7 cellular contexts compared by ENCODE assay signal in the genomic region with DNA sequence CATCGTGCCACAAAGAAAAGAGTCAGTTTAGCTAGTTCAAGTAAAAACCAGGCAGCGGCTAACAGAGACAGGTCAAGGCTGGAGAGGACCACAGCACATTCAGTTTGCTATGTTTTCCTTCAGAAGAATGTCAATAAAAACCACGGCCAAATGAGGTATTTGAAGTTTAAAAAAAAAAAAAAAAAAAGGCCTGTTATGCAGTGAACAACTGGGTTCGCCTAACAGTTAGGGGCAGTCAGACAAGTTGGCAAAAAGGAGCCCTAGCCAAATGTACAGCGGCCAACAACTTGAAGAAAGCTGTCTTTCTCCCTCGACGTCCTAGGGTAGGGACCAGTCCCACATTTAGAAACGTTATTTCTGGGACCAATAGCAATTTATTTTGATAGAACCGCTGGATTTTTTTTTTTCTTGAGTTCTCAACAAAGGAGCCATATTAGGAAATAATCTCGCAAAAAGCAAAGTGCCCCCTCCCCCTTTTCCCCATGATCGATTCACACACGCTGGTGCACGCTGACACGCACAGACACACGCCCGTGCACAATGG.
DNase-seq lines count a peak whose midpoint lies in the region; ATAC-seq and TF ChIP-seq lines count a peak whose summit lies in the region.

No MANE protein-coding gene starts in this region.

- H3K4me3 ChIP-seq in HUES6 (ENCODE audit: low read depth, low read length) (peak overlapping the region; percentile 78), ascending aorta (peak overlapping the region; percentile 59 to 83), stomach (peak overlapping the region; percentile 54 to 65 (median 62))

- H3K27ac ChIP-seq in HUES6 (ENCODE audit: low read depth, low read length) = 0 out of 2 replicates have a peak overlapping the region, but pooled peaks have one; percentile 5
- H3K27ac ChIP-seq in ascending aorta = peak overlapping the region; percentile 73 to 87
- peak overlapping the region; percentile 75 to 90 (median 86) for H3K27ac ChIP-seq in stomach

- TF ChIP-seq POLR2A in stomach (IDR thresholded peaks at IDR 0.05) = no peak

- no peak for ATAC-seq in HG03460 (IDR thresholded peaks at IDR 0.05; ENCODE audit: unreplicated experiment)

- H3K4me1 ChIP-seq in HUES6 (ENCODE audit: control insufficient read depth, insufficient read depth, low read length) = peaks cover 10% of the 10 kb centered on the region; the same call in 1 of the 2 replicates
- H3K4me1 ChIP-seq in ascending aorta = peaks cover 0 to 35% of the 10 kb centered on the region in 2 donors
- H3K4me1 ChIP-seq in stomach = peaks cover 8 to 64% (median 38%) of the 10 kb centered on the region in 4 donors

- H3K9ac ChIP-seq in HUES6 (ENCODE audit: low read length) = peak overlapping the region; percentile 76

- no peaks in the 10 kb centered on the region for H3K27me3 ChIP-seq in HUES6 (ENCODE audit: control insufficient read depth, insufficient read depth, low read length)
- H3K27me3 ChIP-seq in ascending aorta = no peaks in the 10 kb centered on the region
- H3K27me3 ChIP-seq in stomach = no peaks in the 10 kb centered on the region

- H3K9me3 ChIP-seq in HUES6 (ENCODE audit: control insufficient read depth, insufficient read depth, low read depth, low read length) = no peaks in the 10 kb centered on the region
- H3K9me3 ChIP-seq in ascending aorta = no peaks in the 10 kb centered on the region
- H3K9me3 ChIP-seq in stomach = no peaks in the 10 kb centered on the region

- no peak for TF ChIP-seq EP300 in stomach (IDR thresholded peaks at IDR 0.05)

- intact Hi-C loops in ascending aorta (cut with DNase I) = loop anchor here (5.0 to 10.0 kb wide), 3 partner anchors 64 to 417 kb away; no protein-coding TSS in a partner anchor
- intact Hi-C loops in stomach (cut with DNase I; ENCODE audit: low total_unique reads) = loop anchor here (10.0 kb wide), 1 partner anchor 387 kb away; no protein-coding TSS in a partner anchor

- WGBS in stomach, 5 donors = 5 to 10% (median 8%) methylated on average over 16 of the region's 16 CpGs

- H3K36me3 ChIP-seq in HUES6 (ENCODE audit: control insufficient read depth, insufficient read depth, low read length) (no peaks in the 10 kb centered on the region), ascending aorta (no peaks in the 10 kb centered on the region), stomach (no peaks in the 10 kb centered on the region)

- TF ChIP-seq CTCF in ascending aorta (IDR thresholded peaks at IDR 0.05) (no peak), stomach (IDR thresholded peaks at IDR 0.05) (no peak)

- DNase-seq in ascending aorta (ENCODE audit: low spot score in 2 of 2) (no peak), kidney glomerular epithelial cell (lab: John Stamatoyannopoulos, UW) (peak; percentile 65), stomach (no peak), NCI-H2171 (lab: John Stamatoyannopoulos, UW) (no peak), NCI-H226 (no peak)

Comparison
In these comparisons a context has a peak if more than half of its experiments do, and no peak if none do; other contexts are left out.
1. H3K27ac ChIP-seq: peak in every context shown above with its lines; median percentile 86 in stomach; 80 in ascending aorta; 5 in HUES6.